Comparison of ENCODE assay signal across 8 cellular contexts in genomic region chr1:2546515-2547209, GRCh38.
A peak's percentile ranks its signal among the peaks of the same experiment; 100 is the strongest.
DNase-seq lines count a peak whose midpoint lies in the region; ATAC-seq and TF ChIP-seq lines count a peak whose summit lies in the region.

No MANE protein-coding gene starts in this region.

- peak; percentile 23 for ATAC-seq in HG02970 (IDR thresholded peaks at IDR 0.05; ENCODE audit: low FRiP score, unreplicated experiment)

- peak overlapping the region; percentile 98 for H3K27ac ChIP-seq in layer of hippocampus (ENCODE audit: low read depth, low read length)

- TF ChIP-seq CTCF in choroid plexus epithelial cell (conservative IDR thresholded peaks at IDR 0.05; ENCODE audit: low read depth, low read length), result no peak

- H3K4me3 ChIP-seq in choroid plexus epithelial cell (ENCODE audit: low read depth, low read length), result peak overlapping the region; percentile 45

- peak; percentile 20 to 73 for DNase-seq in NCI-H187 (lab: John Stamatoyannopoulos, UW)
- no peak for DNase-seq in NCI-H187 treated with DMSO at 0.1 percent for 48 hours (lab: John Stamatoyannopoulos, UW)
- peak; percentile 96 for DNase-seq in NCI-H2196 (lab: John Stamatoyannopoulos, UW; ENCODE audit: unreplicated experiment)
- peak; percentile 81 for DNase-seq in activated CD4-positive, CD25-positive, alpha-beta regulatory T cell treated with anti-CD3 and anti-CD28 coated beads, Interleukin-2, amount 50 U/mL, for 72 hours
- peak; percentile 58 for DNase-seq in choroid plexus epithelial cell (ENCODE audit: low read depth)
- peak; percentile 89 for DNase-seq in stimulated activated CD4-positive, alpha-beta T cell treated with anti-CD3 and anti-CD28 coated beads, Interleukin-1b, Interleukin-23, amount 100 ng/mL, for 48 hours

- H3K27me3 ChIP-seq in layer of hippocampus (ENCODE audit: control insufficient read depth, insufficient read depth, low read length), result no peaks in the 10 kb centered on the region
